In genomic region chr12:93670104-93670503, GRCh38 we compare ENCODE assay signal across 1 cellular context.
A peak's percentile ranks its signal among the peaks of the same experiment; 100 is the strongest.
TF ChIP-seq lines count a peak whose summit lies in the region.

No MANE protein-coding gene starts in this region.

TF ChIP-seq in HepG2, 621 proteins besides CTCF, POLR2A, EP300 and RAD21 (continued from another document):
- TF ChIP-seq, protein P1, sequence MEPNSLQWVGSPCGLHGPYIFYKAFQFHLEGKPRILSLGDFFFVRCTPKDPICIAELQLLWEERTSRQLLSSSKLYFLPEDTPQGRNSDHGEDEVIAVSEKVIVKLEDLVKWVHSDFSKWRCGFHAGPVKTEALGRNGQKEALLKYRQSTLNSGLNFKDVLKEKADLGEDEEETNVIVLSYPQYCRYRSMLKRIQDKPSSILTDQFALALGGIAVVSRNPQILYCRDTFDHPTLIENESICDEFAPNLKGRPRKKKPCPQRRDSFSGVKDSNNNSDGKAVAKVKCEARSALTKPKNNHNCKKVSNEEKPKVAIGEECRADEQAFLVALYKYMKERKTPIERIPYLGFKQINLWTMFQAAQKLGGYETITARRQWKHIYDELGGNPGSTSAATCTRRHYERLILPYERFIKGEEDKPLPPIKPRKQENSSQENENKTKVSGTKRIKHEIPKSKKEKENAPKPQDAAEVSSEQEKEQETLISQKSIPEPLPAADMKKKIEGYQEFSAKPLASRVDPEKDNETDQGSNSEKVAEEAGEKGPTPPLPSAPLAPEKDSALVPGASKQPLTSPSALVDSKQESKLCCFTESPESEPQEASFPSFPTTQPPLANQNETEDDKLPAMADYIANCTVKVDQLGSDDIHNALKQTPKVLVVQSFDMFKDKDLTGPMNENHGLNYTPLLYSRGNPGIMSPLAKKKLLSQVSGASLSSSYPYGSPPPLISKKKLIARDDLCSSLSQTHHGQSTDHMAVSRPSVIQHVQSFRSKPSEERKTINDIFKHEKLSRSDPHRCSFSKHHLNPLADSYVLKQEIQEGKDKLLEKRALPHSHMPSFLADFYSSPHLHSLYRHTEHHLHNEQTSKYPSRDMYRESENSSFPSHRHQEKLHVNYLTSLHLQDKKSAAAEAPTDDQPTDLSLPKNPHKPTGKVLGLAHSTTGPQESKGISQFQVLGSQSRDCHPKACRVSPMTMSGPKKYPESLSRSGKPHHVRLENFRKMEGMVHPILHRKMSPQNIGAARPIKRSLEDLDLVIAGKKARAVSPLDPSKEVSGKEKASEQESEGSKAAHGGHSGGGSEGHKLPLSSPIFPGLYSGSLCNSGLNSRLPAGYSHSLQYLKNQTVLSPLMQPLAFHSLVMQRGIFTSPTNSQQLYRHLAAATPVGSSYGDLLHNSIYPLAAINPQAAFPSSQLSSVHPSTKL (CRISPR knock-in tag; IDR thresholded peaks at IDR 0.05), result peak; percentile 42; the same call in 1 of the 2 replicates
- no peak for TF ChIP-seq FOXO1 (CRISPR knock-in tag; IDR thresholded peaks at IDR 0.05)
- no peak for TF ChIP-seq HIVEP1 (CRISPR knock-in tag; IDR thresholded peaks at IDR 0.05)
- TF ChIP-seq PCBP1 (IDR thresholded peaks at IDR 0.05; ENCODE audit: borderline replicate concordance, low read depth, low read length), result no peak
- TF ChIP-seq AKAP8 (CRISPR knock-in tag; IDR thresholded peaks at IDR 0.05), result no peak
- no peak for TF ChIP-seq TOPORS (CRISPR knock-in tag; IDR thresholded peaks at IDR 0.05)
- TF ChIP-seq ETV5 (CRISPR knock-in tag; IDR thresholded peaks at IDR 0.05; ENCODE audit: borderline replicate concordance), result peak; percentile 28; the same call in 1 of the 2 replicates
- peak; percentile 39; the same call in 1 of the 2 replicates for TF ChIP-seq RARA (CRISPR knock-in tag; IDR thresholded peaks at IDR 0.05)
- TF ChIP-seq, protein P2, sequence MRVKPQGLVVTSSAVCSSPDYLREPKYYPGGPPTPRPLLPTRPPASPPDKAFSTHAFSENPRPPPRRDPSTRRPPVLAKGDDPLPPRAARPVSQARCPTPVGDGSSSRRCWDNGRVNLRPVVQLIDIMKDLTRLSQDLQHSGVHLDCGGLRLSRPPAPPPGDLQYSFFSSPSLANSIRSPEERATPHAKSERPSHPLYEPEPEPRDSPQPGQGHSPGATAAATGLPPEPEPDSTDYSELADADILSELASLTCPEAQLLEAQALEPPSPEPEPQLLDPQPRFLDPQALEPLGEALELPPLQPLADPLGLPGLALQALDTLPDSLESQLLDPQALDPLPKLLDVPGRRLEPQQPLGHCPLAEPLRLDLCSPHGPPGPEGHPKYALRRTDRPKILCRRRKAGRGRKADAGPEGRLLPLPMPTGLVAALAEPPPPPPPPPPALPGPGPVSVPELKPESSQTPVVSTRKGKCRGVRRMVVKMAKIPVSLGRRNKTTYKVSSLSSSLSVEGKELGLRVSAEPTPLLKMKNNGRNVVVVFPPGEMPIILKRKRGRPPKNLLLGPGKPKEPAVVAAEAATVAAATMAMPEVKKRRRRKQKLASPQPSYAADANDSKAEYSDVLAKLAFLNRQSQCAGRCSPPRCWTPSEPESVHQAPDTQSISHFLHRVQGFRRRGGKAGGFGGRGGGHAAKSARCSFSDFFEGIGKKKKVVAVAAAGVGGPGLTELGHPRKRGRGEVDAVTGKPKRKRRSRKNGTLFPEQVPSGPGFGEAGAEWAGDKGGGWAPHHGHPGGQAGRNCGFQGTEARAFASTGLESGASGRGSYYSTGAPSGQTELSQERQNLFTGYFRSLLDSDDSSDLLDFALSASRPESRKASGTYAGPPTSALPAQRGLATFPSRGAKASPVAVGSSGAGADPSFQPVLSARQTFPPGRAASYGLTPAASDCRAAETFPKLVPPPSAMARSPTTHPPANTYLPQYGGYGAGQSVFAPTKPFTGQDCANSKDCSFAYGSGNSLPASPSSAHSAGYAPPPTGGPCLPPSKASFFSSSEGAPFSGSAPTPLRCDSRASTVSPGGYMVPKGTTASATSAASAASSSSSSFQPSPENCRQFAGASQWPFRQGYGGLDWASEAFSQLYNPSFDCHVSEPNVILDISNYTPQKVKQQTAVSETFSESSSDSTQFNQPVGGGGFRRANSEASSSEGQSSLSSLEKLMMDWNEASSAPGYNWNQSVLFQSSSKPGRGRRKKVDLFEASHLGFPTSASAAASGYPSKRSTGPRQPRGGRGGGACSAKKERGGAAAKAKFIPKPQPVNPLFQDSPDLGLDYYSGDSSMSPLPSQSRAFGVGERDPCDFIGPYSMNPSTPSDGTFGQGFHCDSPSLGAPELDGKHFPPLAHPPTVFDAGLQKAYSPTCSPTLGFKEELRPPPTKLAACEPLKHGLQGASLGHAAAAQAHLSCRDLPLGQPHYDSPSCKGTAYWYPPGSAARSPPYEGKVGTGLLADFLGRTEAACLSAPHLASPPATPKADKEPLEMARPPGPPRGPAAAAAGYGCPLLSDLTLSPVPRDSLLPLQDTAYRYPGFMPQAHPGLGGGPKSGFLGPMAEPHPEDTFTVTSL (CRISPR knock-in tag; IDR thresholded peaks at IDR 0.05; ENCODE audit: borderline replicate concordance), result 0 out of 2 replicates have a peak, but pooled peaks have one; percentile 19
- TF ChIP-seq, protein P3, sequence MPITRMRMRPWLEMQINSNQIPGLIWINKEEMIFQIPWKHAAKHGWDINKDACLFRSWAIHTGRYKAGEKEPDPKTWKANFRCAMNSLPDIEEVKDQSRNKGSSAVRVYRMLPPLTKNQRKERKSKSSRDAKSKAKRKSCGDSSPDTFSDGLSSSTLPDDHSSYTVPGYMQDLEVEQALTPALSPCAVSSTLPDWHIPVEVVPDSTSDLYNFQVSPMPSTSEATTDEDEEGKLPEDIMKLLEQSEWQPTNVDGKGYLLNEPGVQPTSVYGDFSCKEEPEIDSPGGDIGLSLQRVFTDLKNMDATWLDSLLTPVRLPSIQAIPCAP (CRISPR knock-in tag; IDR thresholded peaks at IDR 0.05; ENCODE audit: low read depth), result no peak
- no peak for TF ChIP-seq PHB2 (IDR thresholded peaks at IDR 0.05; ENCODE audit: partially characterized antibody)
- no peak for TF ChIP-seq PHF8 (CRISPR knock-in tag; IDR thresholded peaks at IDR 0.05)
- TF ChIP-seq, protein P4, sequence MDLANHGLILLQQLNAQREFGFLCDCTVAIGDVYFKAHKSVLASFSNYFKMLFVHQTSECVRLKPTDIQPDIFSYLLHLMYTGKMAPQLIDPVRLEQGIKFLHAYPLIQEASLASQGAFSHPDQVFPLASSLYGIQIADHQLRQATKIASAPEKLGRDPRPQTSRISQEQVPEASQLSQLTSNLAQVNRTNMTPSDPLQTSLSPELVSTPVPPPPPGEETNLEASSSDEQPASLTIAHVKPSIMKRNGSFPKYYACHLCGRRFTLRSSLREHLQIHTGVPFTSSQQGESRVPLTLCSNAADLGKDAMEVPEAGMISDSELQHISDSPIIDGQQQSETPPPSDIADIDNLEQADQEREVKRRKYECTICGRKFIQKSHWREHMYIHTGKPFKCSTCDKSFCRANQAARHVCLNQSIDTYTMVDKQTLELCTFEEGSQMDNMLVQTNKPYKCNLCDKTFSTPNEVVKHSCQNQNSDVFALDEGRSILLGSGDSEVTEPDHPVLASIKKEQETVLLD (CRISPR knock-in tag; IDR thresholded peaks at IDR 0.05; ENCODE audit: low read depth), result no peak
TF ChIP-seq in HepG2: peak in this region for 5.
